Comparison of ENCODE assay signal across 7 cellular contexts in the genomic region with DNA sequence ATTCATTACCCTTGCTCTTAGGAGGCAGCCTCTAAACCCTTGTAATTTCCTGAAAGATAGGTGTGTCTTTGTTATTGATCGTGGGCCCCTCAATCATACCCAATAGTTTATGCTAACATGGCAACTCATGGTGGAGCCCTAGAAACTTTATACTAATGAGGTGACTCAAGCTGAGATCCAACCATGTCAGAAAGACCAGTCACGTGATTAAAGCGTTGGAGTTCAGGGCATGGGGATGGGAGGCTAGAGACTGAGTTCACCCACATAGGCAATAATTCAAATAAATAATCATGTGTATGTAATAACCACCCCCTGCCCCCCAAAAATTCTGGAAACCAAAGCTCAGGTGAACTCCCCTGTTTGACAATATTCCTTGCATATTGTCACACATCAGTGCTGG.
"Had no signal": no experiment of that assay in that cellular context is flagged by ENCODE, and none has a peak within 500 bp of the region (broad histone marks: within the 10 kb centered on the region; RNA-seq: fewer than 3 reads in every experiment).

No MANE protein-coding gene starts in this region.

- H3K9ac ChIP-seq: KMS-11 had no signal

- FAIRE-seq: HTR-8/SVneo had no signal

- H3K27ac Mint-ChIP-seq: IgD-negative memory B cell had no signal

- H3K27ac ChIP-seq: HL-60, KMS-11 had no signal

- DNase-seq: IMR-90, KBM-7, KG1 had no signal

- H3K9me3 Mint-ChIP-seq: IgD-negative memory B cell had no signal

- H3K4me2 ChIP-seq: KMS-11 had no signal

- H3K36me3 Mint-ChIP-seq: IgD-negative memory B cell had no signal
